ENCODE assay signal across 18 cellular contexts in the genomic region with DNA sequence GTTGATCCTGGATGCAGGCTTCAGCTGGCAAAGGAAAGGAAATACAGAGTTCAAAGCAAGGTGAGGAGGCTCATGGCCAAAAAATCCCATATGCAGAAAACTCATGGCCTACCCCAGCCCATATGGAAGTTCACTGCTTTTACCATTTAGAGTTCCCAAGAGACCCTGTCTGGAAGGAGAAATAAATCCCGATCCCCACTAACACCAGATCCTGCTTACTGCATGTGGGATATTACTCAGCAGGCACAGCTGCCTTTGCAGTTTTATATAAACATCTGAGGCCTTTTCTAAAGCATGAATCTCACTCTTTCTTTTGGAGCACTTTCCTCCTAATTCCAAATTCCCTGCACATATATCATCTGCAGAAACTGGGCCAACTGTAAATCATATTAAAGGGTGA.
"Had no signal": no experiment of that assay in that cellular context is flagged by ENCODE, and none has a peak within 500 bp of the region (broad histone marks: within the 10 kb centered on the region; RNA-seq: fewer than 3 reads in every experiment).

No MANE protein-coding gene starts in this region.

- H3K27ac ChIP-seq: foreskin keratinocyte, skin epidermis, suprapubic skin had no signal

- H3K9me3 ChIP-seq: suprapubic skin had no signal

- H3K36me3 ChIP-seq: suprapubic skin had no signal

- H3K4me1 ChIP-seq: foreskin keratinocyte, suprapubic skin had no signal

- H3K27me3 ChIP-seq: foreskin keratinocyte, suprapubic skin had no signal

- FAIRE-seq: colon had no signal

- ATAC-seq: activated CD4-positive, alpha-beta T cell treated with anti-CD3 and anti-CD28 coated beads for 36 hours; activated naive CD4-positive, alpha-beta T cell treated with anti-CD3 and anti-CD28 coated beads, Interleukin-2, amount 50 U/mL, for 72 hours; esophagus mucosa; foreskin keratinocyte; left cardiac atrium; naive thymus-derived CD8-positive, alpha-beta T cell; stimulated activated naive CD8-positive, alpha-beta T cell treated with anti-CD3 and anti-CD28 coated beads, Interleukin-15, Interleukin-2, amounts not matched to agents 100 U/mL and 50 U/mL, for 24 hours had no signal

- H3K4me3 ChIP-seq: skin epidermis, suprapubic skin had no signal

- DNase-seq: activated CD4-positive, alpha-beta memory T cell treated with anti-CD3 and anti-CD28 coated beads, Interleukin-2, amount 10 ng/mL, durations not matched to agents 7 days and 5 days; activated CD4-positive, alpha-beta T cell treated with anti-CD3 and anti-CD28 coated beads for 36 hours; activated effector memory CD4-positive, alpha-beta T cell treated with Interleukin-2 at 50 U/mL for 16 hours; activated T-cell treated with anti-CD3 and anti-CD28 coated beads, Interleukin-2, amount 50 U/mL, for 24 hours; immature natural killer cell; left cardiac atrium; naive thymus-derived CD8-positive, alpha-beta T cell; nucleus accumbens; posterior cingulate gyrus; retina; stimulated activated naive CD8-positive, alpha-beta T cell treated with anti-CD3 and anti-CD28 coated beads, Interleukin-15, Interleukin-2, amounts not matched to agents 100 U/mL and 50 U/mL, for 24 hours; T-helper 2 cell had no signal
